3 cellular contexts compared by ENCODE assay signal in the genomic region with DNA sequence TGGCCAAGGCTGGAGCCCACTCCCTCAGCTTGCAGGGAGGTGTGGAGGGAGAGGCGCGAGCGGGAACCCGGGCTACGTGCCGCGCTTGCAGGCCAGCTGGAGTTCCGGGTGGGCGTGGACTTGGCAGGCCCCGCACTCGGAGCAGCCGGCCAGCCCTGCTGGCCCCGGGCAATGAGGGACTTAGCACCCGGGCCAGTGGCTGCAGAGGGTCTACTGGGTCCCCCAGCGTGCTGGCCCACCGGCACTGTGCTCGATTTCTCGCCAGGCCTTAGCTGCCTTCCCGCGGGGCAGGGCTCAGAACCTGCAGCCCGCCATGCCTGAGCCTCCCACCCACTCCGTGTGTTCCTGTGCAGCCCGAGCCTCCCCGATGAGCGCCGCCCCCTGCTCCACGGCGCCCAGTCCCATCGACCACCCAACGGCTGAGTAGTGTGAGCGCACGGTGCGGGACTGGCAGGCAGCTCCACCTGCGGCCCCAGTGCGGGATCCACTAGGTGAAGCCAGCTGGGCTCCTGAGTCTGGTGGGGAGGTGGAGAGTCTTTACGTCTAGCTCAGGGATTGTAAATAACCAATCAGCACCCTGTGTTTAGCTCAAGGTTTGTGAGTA. TPM values are rescaled to one million over a fixed set of nuclear protein-coding genes. Genes with fewer than 3 reads are reported as not detected.
"Had no signal": no experiment of that assay in that cellular context is flagged by ENCODE, and none has a peak within 500 bp of the region (broad histone marks: within the 10 kb centered on the region; RNA-seq: fewer than 3 reads in every experiment).

No MANE protein-coding gene starts in this region.

RNA-seq across cellular contexts. Expression of gene CFAP20DC, which starts 1.1 kb away (rescaled TPM):
- total RNA-seq: thoracic aorta, upper lobe of right lung had no signal
- polyA plus RNA-seq: neural cell had no signal
